Comparison of ENCODE assay signal across 18 cellular contexts in genomic region chr9:24035816-24036215, GRCh38.
"Had no signal": no experiment of that assay in that cellular context is flagged by ENCODE, and none has a peak within 500 bp of the region (broad histone marks: within the 10 kb centered on the region; RNA-seq: fewer than 3 reads in every experiment).

No MANE protein-coding gene starts in this region.

- H3K4me3 ChIP-seq: ascending aorta, dorsolateral prefrontal cortex, gastrocnemius medialis, heart right ventricle, lung, psoas muscle, spleen, testis, upper lobe of left lung had no signal

- H3K9me3 Mint-ChIP-seq: endodermal cell, mesothelial cell of epicardium, nephron progenitor cell had no signal

- H3K36me3 ChIP-seq: ascending aorta, gastrocnemius medialis, heart right ventricle, spleen, upper lobe of left lung had no signal

- DNase-seq: activated CD4-positive, alpha-beta T cell treated with anti-CD3 and anti-CD28 coated beads, Interleukin-2, amount 50 U/mL, for 1 hour; activated naive CD4-positive, alpha-beta T cell treated with anti-CD3 and anti-CD28 coated beads for 36 hours; activated naive CD8-positive, alpha-beta T cell treated with anti-CD3 and anti-CD28 coated beads, Interleukin-2, amount 50 U/mL, for 24 hours; activated T-cell treated with anti-CD3 and anti-CD28 coated beads for 4 hours; endodermal cell; gastrocnemius medialis; heart right ventricle; nephron progenitor cell; psoas muscle; spleen; stimulated activated naive CD8-positive, alpha-beta T cell treated with anti-CD3 and anti-CD28 coated beads, Interleukin-15, amount 100 ng/mL, for 72 hours; testis; upper lobe of left lung had no signal

- H3K36me3 Mint-ChIP-seq: mesothelial cell of epicardium had no signal

- H3K4me3 Mint-ChIP-seq: activated naive CD4-positive, alpha-beta T cell treated with anti-CD3 and anti-CD28 coated beads for 36 hours; activated naive CD8-positive, alpha-beta T cell treated with anti-CD3 and anti-CD28 coated beads, Interleukin-2, amount 50 U/mL, for 24 hours; endodermal cell; mesothelial cell of epicardium; nephron progenitor cell; stimulated activated naive CD8-positive, alpha-beta T cell treated with anti-CD3 and anti-CD28 coated beads, Interleukin-15, amount 100 ng/mL, for 72 hours had no signal

- H3K9me3 ChIP-seq: ascending aorta, gastrocnemius medialis, psoas muscle, testis, upper lobe of left lung had no signal

- H3K4me1 ChIP-seq: ascending aorta, gastrocnemius medialis, heart right ventricle, psoas muscle, spleen, testis, upper lobe of left lung had no signal

- H3K27ac Mint-ChIP-seq: activated naive CD4-positive, alpha-beta T cell treated with anti-CD3 and anti-CD28 coated beads for 36 hours; activated naive CD8-positive, alpha-beta T cell treated with anti-CD3 and anti-CD28 coated beads, Interleukin-2, amount 50 U/mL, for 24 hours; activated T-helper 2 cell treated with anti-CD3 and anti-CD28 coated beads, Interferon-gamma antibody, Interleukin-2, Interleukin-4, amounts not matched to agents 10 μg/mL and 5 μg/mL and 100 μg/mL, durations not matched to agents 14 hours and 24 hours and 36 hours; mesothelial cell of epicardium; nephron progenitor cell; stimulated activated naive CD8-positive, alpha-beta T cell treated with anti-CD3 and anti-CD28 coated beads, Interleukin-15, amount 100 ng/mL, for 72 hours had no signal

- H3K27me3 Mint-ChIP-seq: activated naive CD8-positive, alpha-beta T cell treated with anti-CD3 and anti-CD28 coated beads, Interleukin-2, amount 50 U/mL, for 24 hours; stimulated activated naive CD8-positive, alpha-beta T cell treated with anti-CD3 and anti-CD28 coated beads, Interleukin-15, amount 100 ng/mL, for 72 hours had no signal

- H3K27ac ChIP-seq: ascending aorta, gastrocnemius medialis, heart right ventricle, psoas muscle, spleen, testis, upper lobe of left lung had no signal

- H3K27me3 ChIP-seq: ascending aorta, dorsolateral prefrontal cortex, gastrocnemius medialis, heart right ventricle, spleen, testis, upper lobe of left lung had no signal

- H3K4me1 Mint-ChIP-seq: activated naive CD8-positive, alpha-beta T cell treated with anti-CD3 and anti-CD28 coated beads, Interleukin-2, amount 50 U/mL, for 24 hours; mesothelial cell of epicardium; stimulated activated naive CD8-positive, alpha-beta T cell treated with anti-CD3 and anti-CD28 coated beads, Interleukin-15, amount 100 ng/mL, for 72 hours had no signal
